8 cellular contexts compared by ENCODE assay signal in the genomic region with DNA sequence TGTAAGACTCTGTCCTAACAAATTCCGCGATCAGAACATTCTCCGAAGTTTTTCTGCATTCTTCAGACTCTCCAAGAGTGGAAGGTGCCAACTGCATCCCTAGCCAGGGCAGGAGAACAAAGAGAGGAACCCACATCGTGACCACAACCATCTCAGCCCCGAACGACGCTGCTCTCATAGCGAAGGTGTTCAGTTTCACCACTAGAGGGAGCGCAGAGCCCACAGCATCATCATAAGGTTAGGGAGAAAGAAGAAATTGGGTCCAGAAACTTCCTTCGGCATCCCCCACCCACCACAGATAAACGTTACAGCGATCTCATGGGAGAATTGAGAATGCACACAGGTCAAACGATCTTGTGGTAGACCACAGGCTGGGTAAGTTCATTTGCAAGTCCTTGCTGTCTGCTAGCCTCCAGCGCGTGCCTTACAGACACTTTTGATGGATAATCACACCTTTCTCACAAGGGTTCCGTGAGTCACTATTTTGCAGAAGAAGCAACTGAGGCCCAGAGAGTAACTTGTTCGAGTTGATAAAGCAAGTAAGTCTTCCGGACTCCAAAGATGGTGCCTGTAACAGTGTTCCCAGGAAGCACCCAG. TPM values are rescaled to one million over a fixed set of nuclear protein-coding genes. Genes with fewer than 3 reads are reported as not detected.
DNase-seq lines count a peak whose midpoint lies in the region; FAIRE-seq and TF ChIP-seq lines count a peak whose summit lies in the region.

No MANE protein-coding gene starts in this region.

- no peaks in the 10 kb centered on the region for H3F3A ChIP-seq in MM.1S (ENCODE audit: insufficient read depth, low read length)

- H3K27me3 ChIP-seq in MM.1S (replicated peaks; ENCODE audit: insufficient read depth, low read length), result no peaks in the 10 kb centered on the region
- no peaks in the 10 kb centered on the region for H3K27me3 ChIP-seq in ovary

- H3K9ac ChIP-seq in MM.1S (ENCODE audit: low read length), result no peak overlapping the region

- H3K4me1 ChIP-seq in MM.1S (ENCODE audit: low read length) (no peaks in the 10 kb centered on the region), ovary (ENCODE audit: insufficient read depth) (no peaks in the 10 kb centered on the region)

- H3K27ac ChIP-seq in MM.1S (ENCODE audit: low read length) (no peak overlapping the region), ovary (no peak overlapping the region)

- H3K9me2 ChIP-seq in MM.1S (replicated peaks; ENCODE audit: insufficient read depth, low read length), result no peaks in the 10 kb centered on the region

- H3K79me2 ChIP-seq in MM.1S (ENCODE audit: low read length), result no peaks in the 10 kb centered on the region

- H4K20me1 ChIP-seq in MM.1S (ENCODE audit: insufficient read depth, low read length), result no peaks in the 10 kb centered on the region

- H3K36me3 ChIP-seq in MM.1S (replicated peaks; ENCODE audit: insufficient read depth, low read length) (no peaks in the 10 kb centered on the region), ovary (no peaks in the 10 kb centered on the region)

- TF ChIP-seq CTCF in GM13977 (IDR thresholded peaks at IDR 0.05; ENCODE audit: extremely low read depth, insufficient read depth, missing control alignments), result peak; percentile 95
- peak; percentile 86 for TF ChIP-seq CTCF in MM.1S (IDR thresholded peaks at IDR 0.05; ENCODE audit: low read length)
- TF ChIP-seq CTCF in ovary (IDR thresholded peaks at IDR 0.05), result peak; percentile 73 to 90 (median 87)

- no peak for FAIRE-seq in urothelium cell line (lab: Jason Lieb, UNC)

- intact Hi-C loops in ovary (cut with DNase I), result loop anchor here in 3 of 4 donors (5.0 kb wide), 2 partner anchors 557 to 567 kb away; no protein-coding TSS in a partner anchor

- H2AFZ ChIP-seq in MM.1S (ENCODE audit: low read length), result no peak overlapping the region

- WGBS in ovary, 3 donors, result 20 to 22% (median 21%) methylated on average over 18 of the region's 18 CpGs

- peak; percentile 93 for DNase-seq in A172 (ENCODE audit: low spot score)
- DNase-seq in GM13977 (ENCODE audit: low spot score), result peak; percentile 77
- DNase-seq in MM.1S, result peak; percentile 60
- peak; percentile 81 to 85 for DNase-seq in SHP77 (lab: John Stamatoyannopoulos, UW)
- peak; percentile 5 for DNase-seq in activated T-helper 9 cell treated with anti-CD3 and anti-CD28 coated beads, Interleukin-2, amount 50 U/mL, for 16 hours (ENCODE audit: low read depth)
- peak; percentile 54 for DNase-seq in foreskin melanocyte
- peak; percentile 60 to 73 (median 66) for DNase-seq in ovary
- peak; percentile 89 for DNase-seq in urothelium cell line (ENCODE audit: low spot score)

- H3K4me2 ChIP-seq in MM.1S (ENCODE audit: low read depth, low read length), result no peak overlapping the region

- H3K4me3 ChIP-seq in MM.1S (ENCODE audit: low read length), result no peak overlapping the region
- no peak overlapping the region for H3K4me3 ChIP-seq in ovary

- no peak for TF ChIP-seq POLR2A in ovary (IDR thresholded peaks at IDR 0.05)

- no peak for TF ChIP-seq EP300 in ovary (IDR thresholded peaks at IDR 0.05)

- in situ Hi-C loops in GM13977 (cut with MboI; ENCODE audit: low pct_unique_long_range_greater_than_20kb, low sequenced_read_pairs, unreplicated experiment), result loop anchor here (25.0 kb wide), 1 partner anchor 1187 kb away; no protein-coding TSS in a partner anchor

- H3K9me3 ChIP-seq in MM.1S (replicated peaks; ENCODE audit: insufficient read depth, low read length) (no peaks in the 10 kb centered on the region), ovary (no peaks in the 10 kb centered on the region)

RNA-seq across cellular contexts. Expression of a gene that starts 53.7 kb away (rescaled TPM):
- 72.2 and 79.6 TPM in 2 replicates for total RNA-seq in A172 (2014; rRNA removed; shearing (Covaris generic))
- 10 to 100 TPM in 1 of 7 donors, 1 to 10 TPM in 5, under 1 TPM in 1; 0.94 to 18.3 (median 5.1) TPM for total RNA-seq in ovary
- 1 to 10 TPM; 2.2 to 7.5 TPM for polyA plus RNA-seq in ovary

Comparison
In these comparisons a context has a peak if more than half of its experiments do, and no peak if none do; other contexts are left out.
1. DNase-seq: peak in every context shown above with its lines; median percentile 93 in A172; 89 in urothelium cell line; 83 in SHP77; 77 in GM13977; 66 in ovary; 60 in MM.1S; 54 in foreskin melanocyte; 5 in activated T-helper 9 cell treated with anti-CD3 and anti-CD28 coated beads, Interleukin-2, amount 50 U/mL, for 16 hours.